In genomic region chrX:21806691-21807090, GRCh38 we compare ENCODE assay signal across 23 cellular contexts. TPM values are rescaled to one million over a fixed set of nuclear protein-coding genes. Genes with fewer than 3 reads are reported as not detected.
DNase-seq lines count a peak whose midpoint lies in the region; TF ChIP-seq lines count a peak whose summit lies in the region.
"Had no signal": no experiment of that assay in that cellular context is flagged by ENCODE, and none has a peak within 500 bp of the region (broad histone marks: within the 10 kb centered on the region; RNA-seq: fewer than 3 reads in every experiment).

No MANE protein-coding gene starts in this region.

- BruUV-seq in A673 (replicated peaks; lab: Mats Ljungman, UMichigan) = no TSS peak

- in situ Hi-C loops in GM23248 (cut with MboI) = no loop called here

- H3K27ac ChIP-seq in A673 (ENCODE audit: low read depth, low read length, poor library complexity, severe bottlenecking) (no peak overlapping the region), GM23248 (no peak overlapping the region)
- H3K27ac ChIP-seq: adrenal gland, cardiac muscle cell, gastroesophageal sphincter, left lung, PC-9, thyroid gland had no signal

- no peaks in the 10 kb centered on the region for H3F3A ChIP-seq in GM23248 (ENCODE audit: insufficient read depth)

- CTCF ChIA-PET in A673 (lab: Charles Lee) = no interaction called here

- H3K4me3 ChIP-seq in A673 (ENCODE audit: low read depth, low read length, poor library complexity, severe bottlenecking) = no peak overlapping the region
- no peak overlapping the region for H3K4me3 ChIP-seq in GM23248
- H3K4me3 ChIP-seq in kidney epithelial cell (ENCODE audit: low read depth, low read length) = no peak overlapping the region
- H3K4me3 ChIP-seq: adrenal gland, cardiac muscle cell, gastroesophageal sphincter, left lung, PC-9, thyroid gland had no signal

- H3K79me2 ChIP-seq in GM23248 (ENCODE audit: insufficient read depth) = no peaks in the 10 kb centered on the region

- H3K4me1 ChIP-seq in A673 (ENCODE audit: insufficient read depth, low read length, poor library complexity, severe bottlenecking) (no peaks in the 10 kb centered on the region), GM23248 (ENCODE audit: insufficient read depth) (no peaks in the 10 kb centered on the region)
- H3K4me1 ChIP-seq: adrenal gland, left lung, thyroid gland had no signal

- intact Hi-C loops in A673 (cut with micrococcal nuclease; ENCODE audit: unreplicated experiment) = no loop called here
- intact Hi-C loops in posterior vena cava (cut with DNase I) = no loop called here

- no peaks in the 10 kb centered on the region for H4K20me1 ChIP-seq in GM23248 (ENCODE audit: insufficient read depth)

- H2AFZ ChIP-seq in GM23248 = no peak overlapping the region
- H2AFZ ChIP-seq: PC-9 had no signal

- no peak overlapping the region for H3K4me2 ChIP-seq in GM23248 (ENCODE audit: unreplicated experiment)
- H3K4me2 ChIP-seq: PC-9 had no signal

- no peak for TF ChIP-seq CTCF in A673 (conservative IDR thresholded peaks at IDR 0.05; ENCODE audit: low read depth, low read length)
- no peak for TF ChIP-seq CTCF in kidney epithelial cell (IDR thresholded peaks at IDR 0.05; ENCODE audit: insufficient read depth, low read length, poor library complexity, severe bottlenecking)

- H3K9me2 ChIP-seq in GM23248 (ENCODE audit: insufficient read depth) = no peaks in the 10 kb centered on the region

- POLR2A ChIA-PET in A673 (lab: Charles Lee; ENCODE audit: low non-redundant PET) = no interaction called here

- no peak overlapping the region for H3K9ac ChIP-seq in GM23248

- H3K36me3 ChIP-seq in A673 (ENCODE audit: insufficient read depth, low read length, poor library complexity, severe bottlenecking) (no peaks in the 10 kb centered on the region), GM23248 (ENCODE audit: low read depth) (no peaks in the 10 kb centered on the region), kidney epithelial cell (ENCODE audit: control insufficient read depth, insufficient read depth, low read length) (no peaks in the 10 kb centered on the region)
- H3K36me3 ChIP-seq: adrenal gland, cardiac muscle cell, gastroesophageal sphincter, left lung, thyroid gland had no signal

- peak; percentile 2 for DNase-seq in A673 (ENCODE audit: low spot score)
- DNase-seq in GM23248 = peak; percentile 26
- peak; percentile 65 for DNase-seq in RKO (ENCODE audit: low spot score)
- peak; percentile 19 for DNase-seq in kidney epithelial cell (ENCODE audit: low read depth)
- DNase-seq in NCI-H1092 treated with DMSO at 0.1 percent for 48 hours (lab: John Stamatoyannopoulos, UW) = no peak
- no peak for DNase-seq in posterior vena cava (ENCODE audit: low spot score)
- DNase-seq in mucosa of gallbladder (ENCODE audit: low spot score) = no peak
- DNase-seq: activated CD4-positive, alpha-beta T cell treated with anti-CD3 and anti-CD28 coated beads, Interleukin-2, amount 50 U/mL, for 48 hours; activated gamma-delta T cell treated with Interleukin-2 at 50 U/mL for 16 hours; adrenal gland; H9; left lung; MM.1S; NCI-H187 treated with DMSO at 0.1 percent for 48 hours; NCI-H2227 treated with DMSO at 0.1 percent for 48 hours; stimulated activated CD4-positive, alpha-beta T cell treated with anti-CD3 and anti-CD28 coated beads, Interleukin-2, amount 100 ng/mL, for 24 hours; stimulated activated naive CD4-positive, alpha-beta T cell treated with Interleukin-2 at 50 U/mL for 16 hours; T-helper 17 cell; thyroid gland had no signal

- H3K9me3 ChIP-seq in A673 (ENCODE audit: low read depth, low read length, poor library complexity, severe bottlenecking) (no peaks in the 10 kb centered on the region), GM23248 (ENCODE audit: low read depth) (no peaks in the 10 kb centered on the region)
- H3K9me3 ChIP-seq: adrenal gland, gastroesophageal sphincter, left lung, thyroid gland had no signal

- H3K27me3 ChIP-seq in A673 (replicated peaks; ENCODE audit: insufficient read depth, low read depth, low read length, poor library complexity) (no peaks in the 10 kb centered on the region), GM23248 (replicated peaks; ENCODE audit: insufficient read depth) (no peaks in the 10 kb centered on the region), kidney epithelial cell (ENCODE audit: control insufficient read depth, insufficient read depth, low read length) (no peaks in the 10 kb centered on the region)
- H3K27me3 ChIP-seq: cardiac muscle cell, gastroesophageal sphincter, left lung, thyroid gland had no signal

RNA-seq across cellular contexts. Expression of gene MBTPS2, which starts 32.7 kb away (rescaled TPM):
- total RNA-seq in A673 (2021) (23.2 and 23.9 TPM in 2 replicates), kidney epithelial cell (13.3 and 15.1 TPM in 2 replicates), posterior vena cava (10 to 100 TPM; 11.8 to 14.1 TPM), mucosa of gallbladder (11.9 TPM)
- total RNA-seq in GM23248 (2014; rRNA removed; shearing (Covaris generic)) = 9.2 and 11.7 TPM in 2 replicates
- polyA plus RNA-seq in GM23248 (2016; fragmentation: Nextera tagmentation; extraction: Ambion mirVana) = 24.0 and 25.5 TPM in 2 replicates

RNA-seq across cellular contexts. Expression of gene SMPX, which starts 48.8 kb away (rescaled TPM):
- total RNA-seq in A673 (2021) (not detected in 2 replicates), kidney epithelial cell (not detected in 2 replicates), posterior vena cava (not detected), mucosa of gallbladder (1.5 TPM)
- total RNA-seq in GM23248 (2014; rRNA removed; shearing (Covaris generic)) = not detected in 2 replicates
- polyA plus RNA-seq in GM23248 (2016; fragmentation: Nextera tagmentation; extraction: Ambion mirVana) = not detected in 2 replicates
- total RNA-seq: adrenal gland, H9, left lung, PC-9, T-helper 17 cell, thyroid gland had no signal
- polyA plus RNA-seq: IgD-negative memory B cell had no signal

RNA-seq across cellular contexts. Expression of gene YY2, which starts 49.1 kb away (rescaled TPM):
- total RNA-seq in A673 (2021) = 2.3 and 2.7 TPM in 2 replicates
- total RNA-seq in GM23248 (2014; rRNA removed; shearing (Covaris generic)) = 0.38 and 1.4 TPM in 2 replicates
- 1.5 and 1.9 TPM in 2 replicates for polyA plus RNA-seq in GM23248 (2016; fragmentation: Nextera tagmentation; extraction: Ambion mirVana)
- 1.7 and 1.8 TPM in 2 replicates for total RNA-seq in kidney epithelial cell
- total RNA-seq in posterior vena cava = 1 to 10 TPM; 2.0 to 2.5 TPM
- 1.9 TPM for total RNA-seq in mucosa of gallbladder

Comparison
In these comparisons a context has a peak if more than half of its experiments do, and no peak if none do; other contexts are left out.
1. DNase-seq: peak in A673 (single experiment), GM23248 (single experiment), RKO (single experiment) and kidney epithelial cell (single experiment); none in NCI-H1092 treated with DMSO at 0.1 percent for 48 hours (single experiment), posterior vena cava (single experiment) and mucosa of gallbladder (single experiment).